Comparison of ENCODE assay signal across 14 cellular contexts in genomic region chr15:28378364-28378763, GRCh38. TPM values are rescaled to one million over a fixed set of nuclear protein-coding genes. Genes with fewer than 3 reads are reported as not detected.
"Had no signal": no experiment of that assay in that cellular context is flagged by ENCODE, and none has a peak within 500 bp of the region (broad histone marks: within the 10 kb centered on the region; RNA-seq: fewer than 3 reads in every experiment).

Gene GOLGA8F, plus strand, starts transcription at chr15:28378664. Its CDS starts 98 bp downstream, at chr15:28378762.

RNA-seq across cellular contexts. Expression of gene GOLGA8F, which starts in this region (rescaled TPM):
- total RNA-seq: activated B cell treated with CpG ODN at 0.5 μM for 24 hours; activated CD4-positive, alpha-beta memory T cell treated with anti-CD3 and anti-CD28 coated beads for 36 hours; activated CD4-positive, alpha-beta memory T cell treated with anti-CD3 and anti-CD28 coated beads, Interleukin-2, amount 10 ng/mL, durations not matched to agents 7 days and 5 days; activated CD4-positive, alpha-beta T cell treated with anti-CD3 and anti-CD28 coated beads for 36 hours; activated CD4-positive, alpha-beta T cell treated with anti-CD3 and anti-CD28 coated beads, Interleukin-2, amount 10 ng/mL, durations not matched to agents 24 days and 14 days; activated CD4-positive, alpha-beta T cell treated with anti-CD3 and anti-CD28 coated beads, Interleukin-2, amount 10 ng/mL, durations not matched to agents 7 days and 5 days; activated CD8-positive, alpha-beta memory T cell treated with anti-CD3 and anti-CD28 coated beads for 36 hours; activated CD8-positive, alpha-beta memory T cell treated with anti-CD3 and anti-CD28 coated beads, Interleukin-2, amount 10 ng/mL, durations not matched to agents 7 days and 5 days; activated CD8-positive, alpha-beta T cell treated with anti-CD3 and anti-CD28 coated beads for 36 hours; activated CD8-positive, alpha-beta T cell treated with anti-CD3 and anti-CD28 coated beads, Interleukin-2, amount 10 ng/mL, durations not matched to agents 7 days and 5 days; T-helper 1 cell treated with Interleukin-12 subunit alpha and Interleukin-12 subunit beta and Interleukin-4 antibody, amounts not matched to agents 30 ng/mL and 1 ng/mL, for 36 hours; T-helper 17 cell; T-helper 2 cell treated with Interferon-gamma antibody and Interleukin-4, amounts not matched to agents 100 ng/mL and 5 ng/mL, for 36 hours; WTC11 had no signal
